Comparison of ENCODE assay signal across 1 cellular context in genomic region chr3:42773409-42773751, GRCh38.
TF ChIP-seq lines count a peak whose summit lies in the region.

No MANE protein-coding gene starts in this region.

TF ChIP-seq in HEK293T, 16 proteins besides CTCF, POLR2A, EP300 and RAD21 (continued from another document):
- TF ChIP-seq, protein P1, sequence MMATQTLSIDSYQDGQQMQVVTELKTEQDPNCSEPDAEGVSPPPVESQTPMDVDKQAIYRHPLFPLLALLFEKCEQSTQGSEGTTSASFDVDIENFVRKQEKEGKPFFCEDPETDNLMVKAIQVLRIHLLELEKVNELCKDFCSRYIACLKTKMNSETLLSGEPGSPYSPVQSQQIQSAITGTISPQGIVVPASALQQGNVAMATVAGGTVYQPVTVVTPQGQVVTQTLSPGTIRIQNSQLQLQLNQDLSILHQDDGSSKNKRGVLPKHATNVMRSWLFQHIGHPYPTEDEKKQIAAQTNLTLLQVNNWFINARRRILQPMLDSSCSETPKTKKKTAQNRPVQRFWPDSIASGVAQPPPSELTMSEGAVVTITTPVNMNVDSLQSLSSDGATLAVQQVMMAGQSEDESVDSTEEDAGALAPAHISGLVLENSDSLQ (IDR thresholded peaks at IDR 0.05), result no peak
- TF ChIP-seq ZNF384 (IDR thresholded peaks at IDR 0.05), result no peak
- no peak for TF ChIP-seq L3MBTL2 (conservative IDR thresholded peaks at IDR 0.05)
- no peak for TF ChIP-seq CTBP1 (IDR thresholded peaks at IDR 0.05; ENCODE audit: borderline replicate concordance)
- no peak for TF ChIP-seq ELF4 (IDR thresholded peaks at IDR 0.05)
- TF ChIP-seq FOXA1 (IDR thresholded peaks at IDR 0.05), result no peak
- TF ChIP-seq NFRKB (IDR thresholded peaks at IDR 0.05), result no peak
- TF ChIP-seq BHLHE40 (IDR thresholded peaks at IDR 0.05; ENCODE audit: borderline replicate concordance), result no peak
- no peak for TF ChIP-seq HDGF (IDR thresholded peaks at IDR 0.05; ENCODE audit: borderline replicate concordance)
- TF ChIP-seq SP1 (IDR thresholded peaks at IDR 0.05), result no peak
